In the genomic region with DNA sequence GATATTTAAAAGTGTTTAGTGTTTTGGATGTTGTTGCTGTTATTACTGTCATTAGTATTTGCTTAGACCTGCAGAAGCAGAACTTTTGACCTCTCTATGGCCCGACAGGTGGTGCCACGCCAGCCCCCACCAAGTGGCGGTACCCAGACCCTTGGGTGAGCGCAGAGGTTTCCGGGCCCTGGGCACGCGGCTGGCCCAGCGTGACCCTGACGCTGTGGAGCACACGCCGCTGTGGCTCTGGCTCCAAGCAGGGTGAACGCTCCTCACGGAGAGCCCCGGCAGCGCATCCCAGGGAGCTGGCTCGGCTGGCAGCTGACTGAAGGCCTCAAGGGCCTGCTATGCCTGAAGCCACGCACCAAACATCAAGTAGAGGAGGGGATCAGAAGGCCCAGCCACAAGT, we compare ENCODE assay signal across 20 cellular contexts. TPM values are rescaled to one million over a fixed set of nuclear protein-coding genes. Genes with fewer than 3 reads are reported as not detected.
DNase-seq lines count a peak whose midpoint lies in the region; ATAC-seq, FAIRE-seq and TF ChIP-seq lines count a peak whose summit lies in the region.
"Had no signal": no experiment of that assay in that cellular context is flagged by ENCODE, and none has a peak within 500 bp of the region (broad histone marks: within the 10 kb centered on the region; RNA-seq: fewer than 3 reads in every experiment).

No MANE protein-coding gene starts in this region.

- in situ Hi-C loops in K562 (cut with MboI), result no loop called here

- TF ChIP-seq POLR2A in K562 (conservative IDR thresholded peaks at IDR 0.05), result no peak

- 99% methylated on average over 12 of the region's 17 CpGs for WGBS in K562 (ENCODE audit: insufficient coverage, low coverage, missing lambda C conversion rate)

- TF ChIP-seq CTCF in HEK293 (tag by site-specific recombination; IDR thresholded peaks at IDR 0.05) (no peak), K562 (IDR thresholded peaks at IDR 0.05 in 2 of 3, conservative IDR thresholded peaks at IDR 0.05 in 1 of 3; ENCODE audit: insufficient read depth in 2 of 3, low read depth in 1 of 3, low read length in 3 of 3) (no peak)

- ATAC-seq in K562, result no peak
- no peak for ATAC-seq in naive thymus-derived CD4-positive, alpha-beta T cell
- ATAC-seq: A549 had no signal

- H3K79me2 ChIP-seq in K562 (ENCODE audit: control insufficient read depth, insufficient read depth, low read length) (no peaks in the 10 kb centered on the region), Karpas-422 (ENCODE audit: low read length) (no peaks in the 10 kb centered on the region)

- peaks cover 8 to 51% (median 25%) of the 10 kb centered on the region in 5 donors for H3K36me3 Mint-ChIP-seq in naive thymus-derived CD4-positive, alpha-beta T cell

- TF ChIP-seq EP300 in K562 (IDR thresholded peaks at IDR 0.05; ENCODE audit: low read length), result no peak

- H3K9ac ChIP-seq in K562 (ENCODE audit: insufficient read depth in 1 of 2, low read depth in 2 of 2, low read length in 2 of 2) (no peak overlapping the region), Karpas-422 (ENCODE audit: low read length) (no peak overlapping the region)

- no peak overlapping the region for H3K27ac ChIP-seq in HEK293 (ENCODE audit: extremely low read depth, low read depth, low read length)
- H3K27ac ChIP-seq in K562 (ENCODE audit: extremely low read depth, low read depth, low read length), result no peak overlapping the region
- no peak overlapping the region for H3K27ac ChIP-seq in Karpas-422 (ENCODE audit: low read length)
- no peak overlapping the region for H3K27ac ChIP-seq in naive thymus-derived CD4-positive, alpha-beta T cell (ENCODE audit: low read depth, low read length)
- H3K27ac ChIP-seq: A549 had no signal

- CTCF ChIA-PET in HEK293 (lab: Yijun Ruan, JAX), result no interaction called here
- CTCF ChIA-PET in K562 (lab: Yijun Ruan, JAX; ENCODE audit: low intra/inter-chr PET ratio), result no interaction called here
- CTCF ChIA-PET in naive thymus-derived CD4-positive, alpha-beta T cell (lab: Charles Lee), result no interaction called here

- no peak for FAIRE-seq in K562 (lab: Jason Lieb, UNC)
- FAIRE-seq: A549, GM19239 had no signal

- H3K9me3 ChIP-seq in HEK293 (ENCODE audit: control insufficient read depth, insufficient read depth, low read depth, low read length) (no peaks in the 10 kb centered on the region), K562 (replicated peaks; ENCODE audit: control insufficient read depth, insufficient read depth, low read depth, low read length) (no peaks in the 10 kb centered on the region), Karpas-422 (ENCODE audit: low read length) (no peaks in the 10 kb centered on the region)
- no peaks in the 10 kb centered on the region for H3K9me3 ChIP-seq in naive thymus-derived CD4-positive, alpha-beta T cell (ENCODE audit: control insufficient read depth in 2 of 3, low read length in 3 of 3)
- H3K9me3 ChIP-seq: A549 had no signal

- H3K4me3 Mint-ChIP-seq in naive thymus-derived CD4-positive, alpha-beta T cell, result no peak overlapping the region

- H3K27me3 ChIP-seq in K562 (ENCODE audit: control insufficient read depth in 2 of 2, insufficient read depth in 2 of 2, low read length in 2 of 2) (no peaks in the 10 kb centered on the region), Karpas-422 (ENCODE audit: low read length) (no peaks in the 10 kb centered on the region)
- no peaks in the 10 kb centered on the region for H3K27me3 ChIP-seq in naive thymus-derived CD4-positive, alpha-beta T cell (ENCODE audit: control insufficient read depth in 2 of 2, insufficient read depth in 2 of 2, low read length in 2 of 2)

- no peak for TF ChIP-seq RAD21 in K562 (CRISPR knock-in tag; conservative IDR thresholded peaks at IDR 0.05 in 1 of 2, IDR thresholded peaks at IDR 0.05 in 1 of 2)

- POLR2A ChIA-PET in HEK293 (lab: Yijun Ruan, JAX) (no interaction called here), K562 (lab: Yijun Ruan, JAX) (interaction anchor here (0.6 to 0.8 kb wide), 3 partner anchors 30 to 854 kb away, joined by 3 read pairs; a partner anchor contains a TSS)
- POLR2A ChIA-PET in naive thymus-derived CD4-positive, alpha-beta T cell (lab: Charles Lee), result no interaction called here

- H3K27ac Mint-ChIP-seq in naive thymus-derived CD4-positive, alpha-beta T cell, result no peak overlapping the region

- intact Hi-C loops in K562 (cut with micrococcal nuclease), result no loop called here
- intact Hi-C loops in naive thymus-derived CD4-positive, alpha-beta T cell (cut with micrococcal nuclease), result no loop called here

- H3K4me2 ChIP-seq in K562 (ENCODE audit: insufficient read depth, low read length) (no peak overlapping the region), Karpas-422 (ENCODE audit: low read depth, low read length, poor library complexity, severe bottlenecking) (no peak overlapping the region)
- H3K4me2 ChIP-seq: A549 had no signal

- no peaks in the 10 kb centered on the region for H3K9me3 Mint-ChIP-seq in naive thymus-derived CD4-positive, alpha-beta T cell

- H3K4me3 ChIP-seq in HEK293 (ENCODE audit: low read depth, low read length), result no peak overlapping the region
- H3K4me3 ChIP-seq in K562, result no peak overlapping the region
- no peak overlapping the region for H3K4me3 ChIP-seq in Karpas-422 (ENCODE audit: low read length)
- H3K4me3 ChIP-seq in naive thymus-derived CD4-positive, alpha-beta T cell (ENCODE audit: low read length), result no peak overlapping the region
- H3K4me3 ChIP-seq: A549 had no signal

- peaks cover 0 to 55% of the 10 kb centered on the region in 2 experiments; a peak in 2 of 3 replicates for H3K36me3 ChIP-seq in HEK293 (ENCODE audit: control insufficient read depth in 2 of 2, insufficient read depth in 1 of 2, low read length in 2 of 2)
- H3K36me3 ChIP-seq in K562 (ENCODE audit: control insufficient read depth, insufficient read depth, low read length), result peaks cover 73% of the 10 kb centered on the region
- H3K36me3 ChIP-seq in Karpas-422 (ENCODE audit: insufficient read depth, low read length), result no peaks in the 10 kb centered on the region
- peaks cover 0 to 54% (median 7%) of the 10 kb centered on the region in 3 experiments for H3K36me3 ChIP-seq in naive thymus-derived CD4-positive, alpha-beta T cell (ENCODE audit: control insufficient read depth in 2 of 3, insufficient read depth in 3 of 3, low read length in 3 of 3)

- H3K9me2 ChIP-seq in Karpas-422 (replicated peaks; ENCODE audit: insufficient read depth, low read length), result no peaks in the 10 kb centered on the region

- no peaks in the 10 kb centered on the region for H3K27me3 Mint-ChIP-seq in naive thymus-derived CD4-positive, alpha-beta T cell

- H3K9me1 ChIP-seq in K562 (ENCODE audit: control insufficient read depth, insufficient read depth, low read length), result no peaks in the 10 kb centered on the region

- H2AFZ ChIP-seq in K562 (ENCODE audit: low read depth, low read length) (no peak overlapping the region), Karpas-422 (ENCODE audit: low read length) (no peak overlapping the region)

- H3K4me1 ChIP-seq in HEK293 (ENCODE audit: control insufficient read depth, insufficient read depth, low read length), result no peaks in the 10 kb centered on the region
- H3K4me1 ChIP-seq in K562 (replicated peaks in 1 of 2; ENCODE audit: control insufficient read depth in 2 of 2, insufficient read depth in 2 of 2, low read length in 2 of 2), result peaks cover 0 to 5% of the 10 kb centered on the region in 2 experiments; a peak in 2 of 5 replicates
- H3K4me1 ChIP-seq in Karpas-422 (ENCODE audit: low read length), result peaks cover 18% of the 10 kb centered on the region
- H3K4me1 ChIP-seq in naive thymus-derived CD4-positive, alpha-beta T cell (ENCODE audit: control insufficient read depth in 2 of 2, insufficient read depth in 2 of 2, low read length in 2 of 2), result no peaks in the 10 kb centered on the region

- DNase-seq in NCI-H82 (lab: John Stamatoyannopoulos, UW), result peak; percentile 53
- no peak for DNase-seq in NCI-H82 treated with DMSO at 0.1 percent for 48 hours (lab: John Stamatoyannopoulos, UW; ENCODE audit: unreplicated experiment)
- no peak for DNase-seq in K562 (ENCODE audit: extremely low read depth in 1 of 4, low spot score in 3 of 4)
- peak; percentile 76 for DNase-seq in mesenteric fat pad (ENCODE audit: low spot score)
- no peak for DNase-seq in Karpas-422
- DNase-seq in NCI-H226, result no peak
- DNase-seq in naive thymus-derived CD4-positive, alpha-beta T cell, result no peak
- DNase-seq: C1 segment of cervical spinal cord, DMS 273 treated with DMSO at 0.1 percent for 48 hours, Kasumi-1, NCI-H1105 treated with DMSO at 0.1 percent for 48 hours, NCI-H1930, NCI-H526, OCI-M1, SHP77 treated with DMSO at 0.1 percent for 48 hours had no signal

- BruUV-seq in K562 (replicated peaks; lab: Mats Ljungman, UMichigan), result no TSS peak

- H3K4me1 Mint-ChIP-seq in naive thymus-derived CD4-positive, alpha-beta T cell, result peaks cover 0 to 21% (median 0%) of the 10 kb centered on the region in 7 donors

- H4K20me1 ChIP-seq in K562 (replicated peaks; ENCODE audit: control insufficient read depth, insufficient read depth, low read length) (no peaks in the 10 kb centered on the region; the same call in 1 of the 2 replicates), Karpas-422 (ENCODE audit: insufficient read depth, low read depth, low read length) (no peaks in the 10 kb centered on the region)

RNA-seq across cellular contexts. Expression of a gene that starts 22.6 kb away (rescaled TPM):
- not detected in 2 replicates for total RNA-seq in K562 (2011; cell fraction: chromatin; rRNA removed; ENCODE audit: low replicate concordance)
- total RNA-seq in K562 (2011; cell fraction: nucleolus; rRNA removed), result not detected in 2 replicates
- not detected in 2 replicates for total RNA-seq in K562 (2011; cell fraction: nucleoplasm; rRNA removed)
- 0.23 and 0.24 TPM in 2 replicates for total RNA-seq in K562 (2014; rRNA removed)
- not detected in 2 replicates for total RNA-seq in K562 (2014; rRNA removed; fragmentation: Illumina TruSeq; extraction: Trizol)
- 0.22 TPM in 1 of 2 replicates, not detected in the other for total RNA-seq in K562 (2015; rRNA removed; fragmentation: Illumina TruSeq; extraction: Trizol)
- 0.09 and 0.25 TPM in 2 replicates for total RNA-seq in K562 (2021)
- polyA plus RNA-seq in K562 (2011; rRNA removed), result not detected in 2 replicates
- polyA plus RNA-seq in K562 (2011; cell fraction: cytosol; rRNA removed), result not detected in 2 replicates
- not detected in 2 replicates for polyA plus RNA-seq in K562 (2011; cell fraction: nucleus; rRNA removed)
- 0.06 TPM in 1 of 2 replicates, not detected in the other for polyA plus RNA-seq in K562 (2012)
- polyA plus RNA-seq in K562 (2014; fragmentation: Illumina TruSeq; extraction: Trizol), result not detected in 2 replicates
- not detected for polyA plus RNA-seq in K562 (2014; fragmentation: Nextera tagmentation; extraction: Ambion mirVana)
- polyA plus RNA-seq in K562 (2014; rRNA removed), result not detected in 2 replicates
- not detected in 2 replicates for polyA minus RNA-seq in K562 (2011; rRNA and poly(A)+ RNA removed)
- not detected in 2 replicates for polyA minus RNA-seq in K562 (2011; cell fraction: cytosol; rRNA and poly(A)+ RNA removed)
- polyA minus RNA-seq in K562 (2011; cell fraction: nucleus; rRNA and poly(A)+ RNA removed), result not detected in 2 replicates
- not detected for total RNA-seq in mesenteric fat pad
- total RNA-seq in Karpas-422 (2014; rRNA removed; shearing (Covaris generic); ENCODE audit: low replicate concordance), result not detected in 2 replicates
- total RNA-seq in naive thymus-derived CD4-positive, alpha-beta T cell, result not detected
- not detected for polyA plus RNA-seq in naive thymus-derived CD4-positive, alpha-beta T cell
- total RNA-seq: H4, RPMI7951 had no signal
- polyA plus RNA-seq: A549 had no signal

RNA-seq across cellular contexts. Expression of a gene that starts 30.6 kb away (rescaled TPM):
- total RNA-seq in K562 (2011; cell fraction: chromatin; rRNA removed; ENCODE audit: low replicate concordance), result 10.4 and 15.9 TPM in 2 replicates
- total RNA-seq in K562 (2011; cell fraction: nucleolus; rRNA removed), result 11.0 and 11.7 TPM in 2 replicates
- 8.4 and 11.8 TPM in 2 replicates for total RNA-seq in K562 (2011; cell fraction: nucleoplasm; rRNA removed)
- 11.2 TPM in 2 replicates for total RNA-seq in K562 (2014; rRNA removed)
- 4.1 and 4.2 TPM in 2 replicates for total RNA-seq in K562 (2014; rRNA removed; fragmentation: Illumina TruSeq; extraction: Trizol)
- total RNA-seq in K562 (2015; rRNA removed; fragmentation: Illumina TruSeq; extraction: Trizol), result 6.3 and 6.7 TPM in 2 replicates
- total RNA-seq in K562 (2021), result 8.0 and 8.4 TPM in 2 replicates
- polyA plus RNA-seq in K562 (2011; rRNA removed), result 6.3 and 7.0 TPM in 2 replicates
- polyA plus RNA-seq in K562 (2011; cell fraction: cytosol; rRNA removed), result 8.2 and 14.0 TPM in 2 replicates
- polyA plus RNA-seq in K562 (2011; cell fraction: nucleus; rRNA removed), result 4.9 and 5.8 TPM in 2 replicates
- 5.4 and 13.7 TPM in 2 replicates for polyA plus RNA-seq in K562 (2012)
- 7.6 and 7.7 TPM in 2 replicates for polyA plus RNA-seq in K562 (2014; fragmentation: Illumina TruSeq; extraction: Trizol)
- 1 to 10 TPM in 1 of 2 experiments, under 1 TPM in 1; 0.42 to 1.2 TPM for polyA plus RNA-seq in K562 (2014; fragmentation: Nextera tagmentation; extraction: Ambion mirVana)
- polyA plus RNA-seq in K562 (2014; rRNA removed), result 7.8 and 8.9 TPM in 2 replicates
- polyA minus RNA-seq in K562 (2011; rRNA and poly(A)+ RNA removed), result 5.4 and 6.8 TPM in 2 replicates
- 3.7 and 4.5 TPM in 2 replicates for polyA minus RNA-seq in K562 (2011; cell fraction: cytosol; rRNA and poly(A)+ RNA removed)
- 7.9 and 11.1 TPM in 2 replicates for polyA minus RNA-seq in K562 (2011; cell fraction: nucleus; rRNA and poly(A)+ RNA removed)
- total RNA-seq in mesenteric fat pad, result 8.7 TPM
- 10.8 and 13.5 TPM in 2 replicates for total RNA-seq in Karpas-422 (2014; rRNA removed; shearing (Covaris generic); ENCODE audit: low replicate concordance)
- total RNA-seq in naive thymus-derived CD4-positive, alpha-beta T cell, result 10 to 100 TPM in 1 of 5 experiments, 1 to 10 TPM in 4; 5.4 to 11.6 (median 6.6) TPM
- 10 to 100 TPM; 12.2 to 18.1 TPM for polyA plus RNA-seq in naive thymus-derived CD4-positive, alpha-beta T cell

RNA-seq across cellular contexts. Expression of a gene that starts 39.5 kb away (rescaled TPM):
- 25.5 and 46.3 TPM in 2 replicates for total RNA-seq in K562 (2011; cell fraction: chromatin; rRNA removed; ENCODE audit: low replicate concordance)
- 35.9 TPM in 2 replicates for total RNA-seq in K562 (2011; cell fraction: nucleolus; rRNA removed)
- 25.8 and 28.6 TPM in 2 replicates for total RNA-seq in K562 (2011; cell fraction: nucleoplasm; rRNA removed)
- total RNA-seq in K562 (2014; rRNA removed) (12.7 and 17.5 TPM in 2 replicates), K562 (2014; rRNA removed; fragmentation: Illumina TruSeq; extraction: Trizol) (2.0 and 2.7 TPM in 2 replicates), K562 (2015; rRNA removed; fragmentation: Illumina TruSeq; extraction: Trizol) (3.8 and 4.1 TPM in 2 replicates), K562 (2021) (13.7 and 14.5 TPM in 2 replicates), mesenteric fat pad (20.0 TPM)
- polyA plus RNA-seq in K562 (2011; rRNA removed) (11.3 and 20.4 TPM in 2 replicates), K562 (2014; fragmentation: Illumina TruSeq; extraction: Trizol) (4.7 and 4.8 TPM in 2 replicates), K562 (2014; fragmentation: Nextera tagmentation; extraction: Ambion mirVana) (under 1 TPM; 0.07 to 0.25 TPM), K562 (2014; rRNA removed) (14.1 and 16.4 TPM in 2 replicates)
- 19.0 and 24.9 TPM in 2 replicates for polyA plus RNA-seq in K562 (2011; cell fraction: cytosol; rRNA removed)
- 94.7 and 105 TPM in 2 replicates for polyA plus RNA-seq in K562 (2011; cell fraction: nucleus; rRNA removed)
- 6.3 and 8.5 TPM in 2 replicates for polyA plus RNA-seq in K562 (2012)
- polyA minus RNA-seq in K562 (2011; rRNA and poly(A)+ RNA removed), result 3.0 and 3.6 TPM in 2 replicates
- 7.5 and 8.0 TPM in 2 replicates for polyA minus RNA-seq in K562 (2011; cell fraction: cytosol; rRNA and poly(A)+ RNA removed)
- 15.0 and 16.2 TPM in 2 replicates for polyA minus RNA-seq in K562 (2011; cell fraction: nucleus; rRNA and poly(A)+ RNA removed)
- total RNA-seq in Karpas-422 (2014; rRNA removed; shearing (Covaris generic); ENCODE audit: low replicate concordance), result 29.4 and 83.8 TPM in 2 replicates
- total RNA-seq in naive thymus-derived CD4-positive, alpha-beta T cell, result 10 to 100 TPM in 3 of 5 experiments, 1 to 10 TPM in 2; 5.9 to 25.6 (median 10.4) TPM
- polyA plus RNA-seq in naive thymus-derived CD4-positive, alpha-beta T cell, result 1 to 10 TPM in 1 of 2 donors, under 1 TPM in 1; 0.38 to 5.3 TPM

Comparison
In these comparisons a context has a peak if more than half of its experiments do, and no peak if none do; other contexts are left out.
1. DNase-seq: peak in NCI-H82 (single experiment) and mesenteric fat pad (single experiment); none in NCI-H82 treated with DMSO at 0.1 percent for 48 hours (single experiment), K562 (0 of 4), Karpas-422 (single experiment), NCI-H226 (single experiment) and naive thymus-derived CD4-positive, alpha-beta T cell (0 of 9).